In the genomic region with DNA sequence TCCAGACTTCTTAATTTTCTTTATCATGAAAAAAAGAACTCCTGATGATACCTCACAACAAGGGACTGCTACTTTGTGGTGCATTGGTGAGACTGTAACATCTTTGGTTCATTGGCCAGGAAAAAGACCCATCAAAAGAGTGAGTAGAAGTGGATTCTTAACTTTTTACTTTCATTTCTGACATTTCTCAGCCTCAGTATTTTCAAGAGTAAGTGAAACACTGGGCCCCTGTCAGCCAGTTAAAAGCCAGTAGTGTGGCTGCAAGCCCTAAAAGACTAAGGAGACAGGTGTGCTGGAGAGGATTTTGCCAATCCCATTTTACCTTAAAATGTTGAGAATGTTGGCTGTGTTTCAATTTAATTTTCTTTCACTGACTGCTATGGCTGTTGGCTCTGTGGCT, we compare ENCODE assay signal across 20 cellular contexts.
DNase-seq lines count a peak whose midpoint lies in the region; ATAC-seq, FAIRE-seq and TF ChIP-seq lines count a peak whose summit lies in the region.
"Had no signal": no experiment of that assay in that cellular context is flagged by ENCODE, and none has a peak within 500 bp of the region (broad histone marks: within the 10 kb centered on the region; RNA-seq: fewer than 3 reads in every experiment).

No MANE protein-coding gene starts in this region.

- H3K4me1 ChIP-seq in ACC112 (ENCODE audit: control insufficient read depth, insufficient read depth, low read length, unreplicated experiment) (no peaks in the 10 kb centered on the region), DND-41 (ENCODE audit: insufficient read depth, low read length) (peaks cover 32% of the 10 kb centered on the region)

- no peak for DNase-seq in DND-41
- DNase-seq in DMS153 (lab: John Stamatoyannopoulos, UW), result no peak
- no peak for DNase-seq in HCEC 1CT
- no peak for DNase-seq in RCC 7860 (ENCODE audit: low spot score)
- DNase-seq: ACHN; CD4-positive, alpha-beta memory T cell; DMS79; GM23248; MV-4-11; NCI-H1417; NCI-H187 treated with DMSO at 0.1 percent for 48 hours; NCI-H446; NCI-H69; NK-92 treated with Interleukin-12 subunit alpha and Interleukin-12 subunit beta, amount 100 ng/mL, for 24 hours; SIG-M5 had no signal

- H3K4me2 ChIP-seq in DND-41 (ENCODE audit: insufficient read depth, low read length), result peak overlapping the region; percentile 39; the same call in 1 of the 2 replicates

- no peak for FAIRE-seq in RCC 7860 (lab: Jason Lieb, UNC)

- no peak for TF ChIP-seq CTCF in DND-41 (IDR thresholded peaks at IDR 0.05; ENCODE audit: borderline replicate concordance, extremely low read depth, low read length, poor library complexity, severe bottlenecking)

- no peaks in the 10 kb centered on the region for H3K79me2 ChIP-seq in ACC112 (ENCODE audit: control insufficient read depth, insufficient read depth, low read length, unreplicated experiment)
- H3K79me2 ChIP-seq in DND-41 (ENCODE audit: insufficient read depth, low read length), result no peaks in the 10 kb centered on the region

- H4K20me1 ChIP-seq in DND-41 (ENCODE audit: insufficient read depth, low read length), result no peaks in the 10 kb centered on the region

- no peak overlapping the region for H3K27ac ChIP-seq in ACC112 (ENCODE audit: low read depth, low read length)
- peak overlapping the region; percentile 54 for H3K27ac ChIP-seq in DND-41 (ENCODE audit: low read length)
- H3K27ac ChIP-seq: GM23248 had no signal

- no peaks in the 10 kb centered on the region for H3K9me3 ChIP-seq in DND-41 (ENCODE audit: insufficient read depth, low read length, severe bottlenecking)

- H3K36me3 ChIP-seq in ACC112 (ENCODE audit: insufficient read depth, low read length) (no peaks in the 10 kb centered on the region), DND-41 (ENCODE audit: insufficient read depth, low read length) (no peaks in the 10 kb centered on the region)

- H3K4me3 ChIP-seq in ACC112 (ENCODE audit: low read depth, low read length), result 0 out of 2 replicates have a peak overlapping the region, but pooled peaks have one; percentile 8
- H3K4me3 ChIP-seq in DND-41 (ENCODE audit: low read depth in 1 of 2, low read length in 2 of 2), result peak overlapping the region in 1 of 2 experiments; percentile 16; a peak in 1 of 4 replicates
- H3K4me3 ChIP-seq: GM23248 had no signal

- no peak overlapping the region for H3K9ac ChIP-seq in DND-41 (ENCODE audit: low read depth, low read length)
- H3K9ac ChIP-seq: GM23248 had no signal

- ATAC-seq in DND-41 (ENCODE audit: insufficient read depth, low read depth) (peak; percentile 57), GM21367 (IDR thresholded peaks at IDR 0.05; ENCODE audit: unreplicated experiment) (peak; percentile 64), HG02884 (IDR thresholded peaks at IDR 0.05; ENCODE audit: unreplicated experiment) (peak; percentile 70), HG03460 (IDR thresholded peaks at IDR 0.05; ENCODE audit: unreplicated experiment) (no peak)
- ATAC-seq: HCT116 had no signal

- H3K27me3 ChIP-seq in ACC112 (ENCODE audit: insufficient read depth, low read length) (no peaks in the 10 kb centered on the region), DND-41 (ENCODE audit: insufficient read depth, low read length, poor library complexity) (no peaks in the 10 kb centered on the region)

- H2AFZ ChIP-seq in ACC112 (ENCODE audit: low read length, unreplicated experiment) (no peak overlapping the region), DND-41 (ENCODE audit: low read depth, low read length) (no peak overlapping the region)
- H2AFZ ChIP-seq: GM23248 had no signal
